Comparison of ENCODE assay signal across 7 cellular contexts in the genomic region with DNA sequence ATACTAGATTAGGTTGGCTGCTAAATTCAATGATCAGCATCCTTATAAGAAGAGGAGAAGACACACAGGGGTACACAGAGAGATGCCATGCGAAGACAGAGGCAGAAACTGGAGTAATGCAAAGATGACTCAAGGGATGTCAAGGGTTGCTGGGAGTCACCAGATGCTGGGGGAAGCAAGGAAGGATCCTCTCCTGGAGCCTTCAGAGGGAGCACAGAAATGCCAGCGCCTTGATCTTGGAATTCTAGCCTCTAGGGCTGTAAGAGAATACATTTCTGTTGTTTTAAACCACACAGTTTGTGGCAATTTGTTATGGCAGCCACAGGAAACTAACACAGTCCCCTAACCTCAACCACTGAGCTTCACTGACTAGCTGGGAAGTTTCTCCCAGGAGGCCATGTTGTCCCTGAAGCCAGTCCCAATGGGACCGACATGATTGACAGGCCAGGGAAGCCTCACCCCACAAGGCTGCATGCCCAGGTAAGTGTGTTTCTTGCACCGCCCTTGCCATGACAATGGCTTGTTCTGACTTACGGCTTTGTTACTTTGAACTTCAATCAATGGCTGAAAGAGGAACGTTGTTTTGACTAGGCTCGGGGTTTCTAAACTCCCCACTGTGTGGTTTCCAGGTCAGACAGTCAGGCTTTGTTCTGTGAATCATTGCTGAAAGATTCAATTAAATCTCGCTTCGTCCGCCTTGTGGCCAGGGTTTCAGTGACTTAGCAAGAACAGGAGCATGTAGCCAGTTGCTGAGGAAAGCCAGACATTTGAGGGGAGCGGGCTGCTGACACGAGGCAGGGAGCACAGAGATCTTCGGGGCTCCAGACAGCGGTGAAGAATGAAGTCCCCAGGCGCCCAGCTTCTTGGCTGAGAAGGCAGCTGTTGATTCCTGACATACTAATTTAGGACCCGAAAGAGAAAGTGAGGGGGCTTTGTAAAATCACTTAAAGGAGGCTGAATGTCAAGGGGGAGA.
A peak's percentile ranks its signal among the peaks of the same experiment; 100 is the strongest.
DNase-seq lines count a peak whose midpoint lies in the region; ATAC-seq and TF ChIP-seq lines count a peak whose summit lies in the region.

No MANE protein-coding gene starts in this region.

- peak; percentile 67 for DNase-seq in activated CD4-positive, alpha-beta T cell treated with anti-CD3 and anti-CD28 coated beads, Interleukin-2, amount 50 U/mL, for 1 hour
- DNase-seq in fibroblast of mammary gland (ENCODE audit: low read depth) (peak; percentile 87), epidermal melanocyte (ENCODE audit: insufficient read length, low spot score) (no peak), NCI-H510A treated with DMSO at 0.1 percent for 48 hours (lab: John Stamatoyannopoulos, UW) (no peak)
- DNase-seq in stimulated activated CD4-positive, alpha-beta T cell treated with anti-CD3 and anti-CD28 coated beads, Interleukin-1b, Interleukin-23, amount 100 ng/mL, for 48 hours = peak; percentile 88

- H3K4me3 ChIP-seq in fibroblast of mammary gland (ENCODE audit: control insufficient read depth, low read depth, low read length) = no peak overlapping the region

- ATAC-seq in GM19397 (IDR thresholded peaks at IDR 0.05; ENCODE audit: unreplicated experiment) = peak; percentile 70
- peak; percentile 78 for ATAC-seq in HG03354 (IDR thresholded peaks at IDR 0.05; ENCODE audit: poor library complexity, severe bottlenecking, unreplicated experiment)

- peak; percentile 13 for TF ChIP-seq CTCF in fibroblast of mammary gland (conservative IDR thresholded peaks at IDR 0.05; ENCODE audit: control insufficient read depth, insufficient read depth, low read depth, low read length)

Comparison
In these comparisons a context has a peak if more than half of its experiments do, and no peak if none do; other contexts are left out.
1. DNase-seq: peak in activated CD4-positive, alpha-beta T cell treated with anti-CD3 and anti-CD28 coated beads, Interleukin-2, amount 50 U/mL, for 1 hour (single experiment), fibroblast of mammary gland (single experiment) and stimulated activated CD4-positive, alpha-beta T cell treated with anti-CD3 and anti-CD28 coated beads, Interleukin-1b, Interleukin-23, amount 100 ng/mL, for 48 hours (single experiment); none in epidermal melanocyte (single experiment) and NCI-H510A treated with DMSO at 0.1 percent for 48 hours (single experiment).